Comparison of ENCODE assay signal across 11 cellular contexts in genomic region chr14:34187061-34187460, GRCh38.
"Had no signal": no experiment of that assay in that cellular context is flagged by ENCODE, and none has a peak within 500 bp of the region (broad histone marks: within the 10 kb centered on the region; RNA-seq: fewer than 3 reads in every experiment).

No MANE protein-coding gene starts in this region.

- H3K4me1 ChIP-seq: HAP-1 had no signal

- H3K4me2 ChIP-seq: GM23338 had no signal

- H3K9ac ChIP-seq: GM23248 had no signal

- H3K9me3 Mint-ChIP-seq: GM23338, H9 had no signal

- H3K4me1 Mint-ChIP-seq: GM23338, H9 had no signal

- DNase-seq: GM23248, GOT3, H7, H9, HCEC 1CT, HFFc6 had no signal

- H3K27ac ChIP-seq: GM23248 had no signal

- H3K27ac Mint-ChIP-seq: GM23338, H9, HFFc6 had no signal

- ATAC-seq: GM23338, HCT116 had no signal

- FAIRE-seq: H1, H54 had no signal

- H3K4me3 ChIP-seq: GM23248, GM23338, HAP-1 had no signal

- H3K9me3 ChIP-seq: HAP-1 had no signal

- H3K36me3 ChIP-seq: HAP-1 had no signal

- H3K4me3 Mint-ChIP-seq: GM23338, H9, HFFc6 had no signal

- H2AFZ ChIP-seq: GM23248, GM23338 had no signal
